In the genomic region with DNA sequence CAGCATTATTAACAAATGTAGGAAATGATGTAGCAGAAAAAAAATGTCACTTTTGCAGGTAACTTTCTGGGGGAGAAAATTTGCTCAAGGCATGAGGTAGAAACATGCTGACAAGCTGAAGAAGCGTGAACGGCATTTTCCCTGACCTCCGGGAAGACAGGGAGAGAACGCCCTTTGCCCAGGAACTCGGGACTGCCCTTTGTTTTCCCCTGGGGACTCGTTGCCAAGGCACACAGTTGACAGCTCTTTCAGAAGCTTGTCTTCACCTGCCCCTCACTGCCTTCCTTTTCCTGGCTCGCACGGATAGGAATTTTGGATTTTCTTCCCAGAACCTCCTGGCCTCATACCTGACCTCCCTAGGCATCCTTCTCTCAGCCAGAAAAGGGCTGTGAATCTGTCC, we compare ENCODE assay signal across 23 cellular contexts.
"Had no signal": no experiment of that assay in that cellular context is flagged by ENCODE, and none has a peak within 500 bp of the region (broad histone marks: within the 10 kb centered on the region; RNA-seq: fewer than 3 reads in every experiment).

No MANE protein-coding gene starts in this region.

- H3K79me2 ChIP-seq: parathyroid adenoma had no signal

- H3K9me3 ChIP-seq: testis, vagina had no signal

- ATAC-seq: activated CD4-positive, CD25-positive, alpha-beta regulatory T cell treated with anti-CD3 and anti-CD28 coated beads, Interleukin-2, amount 50 U/mL, for 24 hours; activated CD8-positive, alpha-beta memory T cell treated with anti-CD3 and anti-CD28 coated beads, Interleukin-2, amount 10 ng/mL, durations not matched to agents 7 days and 5 days; activated CD8-positive, alpha-beta T cell treated with anti-CD3 and anti-CD28 coated beads for 36 hours; activated naive CD4-positive, alpha-beta T cell treated with anti-CD3 and anti-CD28 coated beads, Interleukin-2, amount 50 U/mL, for 72 hours; sciatic nerve had no signal

- H3K27ac ChIP-seq: parathyroid adenoma, testis, vagina, VCaP had no signal

- H3K9ac ChIP-seq: parathyroid adenoma had no signal

- DNase-seq: activated CD4-positive, alpha-beta T cell treated with anti-CD3 and anti-CD28 coated beads, Interleukin-2, amount 10 ng/mL, durations not matched to agents 7 days and 5 days; activated CD8-positive, alpha-beta memory T cell treated with anti-CD3 and anti-CD28 coated beads, Interleukin-2, amount 10 ng/mL, durations not matched to agents 7 days and 5 days; activated CD8-positive, alpha-beta T cell treated with anti-CD3 and anti-CD28 coated beads for 36 hours; activated gamma-delta T cell; activated T-cell treated with anti-CD3 and anti-CD28 coated beads for 4 hours; aorta; central memory CD4-positive, alpha-beta T cell; dermis blood vessel endothelial cell; effector CD8-positive, alpha-beta T cell; foreskin melanocyte; glutamatergic neuron; hippocampal formation; mesenchymal stem cell; nephron progenitor cell; stimulated activated CD4-positive, alpha-beta T cell treated with anti-CD3 and anti-CD28 coated beads, Interleukin-2, amount 100 ng/mL, for 48 hours; stimulated activated CD8-positive, alpha-beta memory T cell treated with anti-CD3 and anti-CD28 coated beads, Interleukin-4, amount 100 ng/mL, for 48 hours; testis had no signal

- H3K36me3 ChIP-seq: vagina had no signal

- H2AFZ ChIP-seq: parathyroid adenoma had no signal

- H3K27me3 ChIP-seq: testis, vagina had no signal

- H3K4me1 ChIP-seq: parathyroid adenoma, testis, vagina had no signal

- H3K4me3 ChIP-seq: testis, vagina had no signal
